Comparison of ENCODE assay signal across 17 cellular contexts in the genomic region with DNA sequence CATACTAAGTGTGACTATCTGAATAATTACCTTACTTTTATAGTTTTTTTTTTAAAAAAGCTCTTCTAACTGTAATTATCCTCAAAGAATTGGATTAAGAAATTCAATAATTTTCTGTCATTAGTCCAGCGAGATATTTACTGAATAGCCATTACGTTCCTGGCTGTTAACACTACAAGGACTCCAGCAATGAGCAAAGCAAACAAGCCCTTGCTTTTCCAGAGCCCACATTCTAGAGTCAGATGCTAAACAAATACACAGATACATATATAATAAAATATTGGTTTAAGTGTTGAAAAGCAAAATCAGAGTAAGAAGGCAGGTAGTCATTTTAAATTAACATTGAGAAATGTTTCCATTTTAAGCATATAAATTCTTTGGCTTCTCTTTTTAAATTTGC.
DNase-seq lines count a peak whose midpoint lies in the region; ATAC-seq and TF ChIP-seq lines count a peak whose summit lies in the region.
"Had no signal": no experiment of that assay in that cellular context is flagged by ENCODE, and none has a peak within 500 bp of the region (broad histone marks: within the 10 kb centered on the region; RNA-seq: fewer than 3 reads in every experiment).

No MANE protein-coding gene starts in this region.

- peak overlapping the region; percentile 50 for H3K27ac Mint-ChIP-seq in HFFc6
- H3K27ac Mint-ChIP-seq: activated naive CD4-positive, alpha-beta T cell treated with anti-CD3 and anti-CD28 coated beads, Interleukin-2, amount 50 U/mL, for 72 hours; CD4-positive, alpha-beta memory T cell; IgD-negative memory B cell; natural killer cell treated with Interleukin-12 subunit alpha and Interleukin-12 subunit beta and Interleukin-15 and Interleukin-18, amount 100 ng/mL, for 72 hours had no signal

- H3K4me1 ChIP-seq in psoas muscle: peaks cover 32% of the 10 kb centered on the region

- TF ChIP-seq CTCF in HFFc6 (IDR thresholded peaks at IDR 0.05) (no peak), brain microvascular endothelial cell (IDR thresholded peaks at IDR 0.05; ENCODE audit: low read depth, low read length, missing control alignments) (no peak), psoas muscle (IDR thresholded peaks at IDR 0.05) (no peak)

- H3K9me3 Mint-ChIP-seq in HFFc6: no peaks in the 10 kb centered on the region
- H3K9me3 Mint-ChIP-seq: activated naive CD4-positive, alpha-beta T cell treated with anti-CD3 and anti-CD28 coated beads, Interleukin-2, amount 50 U/mL, for 72 hours; CD4-positive, alpha-beta memory T cell; IgD-negative memory B cell; natural killer cell treated with Interleukin-12 subunit alpha and Interleukin-12 subunit beta and Interleukin-15 and Interleukin-18, amount 100 ng/mL, for 72 hours had no signal

- WGBS in psoas muscle, 3 donors: 37 to 61% (median 45%) methylated on average over 2 of the region's 2 CpGs

- no peak for DNase-seq in HFFc6
- peak; percentile 31 for DNase-seq in NCI-H2029 treated with DMSO at 0.1 percent for 48 hours (lab: John Stamatoyannopoulos, UW)
- no peak for DNase-seq in brain microvascular endothelial cell
- DNase-seq in psoas muscle: no peak
- no peak for DNase-seq in NCI-H446 (lab: John Stamatoyannopoulos, UW)
- DNase-seq in T1000 (lab: John Stamatoyannopoulos, UW): no peak
- no peak for DNase-seq in NCI-H2081 treated with DMSO at 0.1 percent for 48 hours (lab: John Stamatoyannopoulos, UW)
- DNase-seq: caudate nucleus; CD4-positive, alpha-beta memory T cell; hippocampal formation; NCI-H2171; stimulated activated naive CD4-positive, alpha-beta T cell had no signal

- H3K4me3 ChIP-seq in brain microvascular endothelial cell (ENCODE audit: low read depth, low read length): peak overlapping the region; percentile 6
- H3K4me3 ChIP-seq in psoas muscle: peak overlapping the region; percentile 23

- H3K4me3 Mint-ChIP-seq in HFFc6: peak overlapping the region; percentile 58
- H3K4me3 Mint-ChIP-seq: CD4-positive, alpha-beta memory T cell; IgD-negative memory B cell; natural killer cell treated with Interleukin-12 subunit alpha and Interleukin-12 subunit beta and Interleukin-15 and Interleukin-18, amount 100 ng/mL, for 72 hours had no signal

- no peaks in the 10 kb centered on the region for H3K36me3 ChIP-seq in brain microvascular endothelial cell (replicated peaks)
- peaks cover 0 to 4% of the 10 kb centered on the region in 2 donors for H3K36me3 ChIP-seq in psoas muscle (ENCODE audit: insufficient read depth in 1 of 2, low read depth in 1 of 2)

- H3K36me3 Mint-ChIP-seq in HFFc6 (ENCODE audit: low read depth): no peaks in the 10 kb centered on the region

- no peaks in the 10 kb centered on the region for H3K27me3 ChIP-seq in brain microvascular endothelial cell (replicated peaks)
- H3K27me3 ChIP-seq in psoas muscle (ENCODE audit: insufficient read depth in 3 of 3, low read length in 2 of 3): no peaks in the 10 kb centered on the region

- no peaks in the 10 kb centered on the region for H3K27me3 Mint-ChIP-seq in HFFc6 (ENCODE audit: insufficient read depth)
- H3K27me3 Mint-ChIP-seq: CD4-positive, alpha-beta memory T cell; IgD-negative memory B cell; natural killer cell treated with Interleukin-12 subunit alpha and Interleukin-12 subunit beta and Interleukin-15 and Interleukin-18, amount 100 ng/mL, for 72 hours had no signal

- no peak for ATAC-seq in psoas muscle
- no peak for ATAC-seq in HG02840 (IDR thresholded peaks at IDR 0.05; ENCODE audit: low FRiP score, unreplicated experiment)
- ATAC-seq: activated naive CD4-positive, alpha-beta T cell treated with anti-CD3 and anti-CD28 coated beads, Interleukin-2, amount 50 U/mL, for 72 hours; left lobe of liver; natural killer cell treated with Interleukin-12 subunit alpha and Interleukin-12 subunit beta and Interleukin-15 and Interleukin-18, amount 100 ng/mL, for 72 hours had no signal

- in situ Hi-C loops in brain microvascular endothelial cell (cut with HindIII; ENCODE audit: low pct_ligation_motif_present, low sequenced_read_pairs): no loop called here

- H3K27ac ChIP-seq in brain microvascular endothelial cell (peak overlapping the region; percentile 74), psoas muscle (no peak overlapping the region)

- H3K9me3 ChIP-seq in psoas muscle: no peaks in the 10 kb centered on the region

- peaks cover 21% of the 10 kb centered on the region for H3K4me1 Mint-ChIP-seq in HFFc6 (ENCODE audit: low read depth)
- H3K4me1 Mint-ChIP-seq: IgD-negative memory B cell had no signal

- intact Hi-C loops in psoas muscle (cut with DNase I): no loop called here
